ENCODE assay signal across 8 cellular contexts in genomic region chr11:118930152-118930712, GRCh38. TPM values are rescaled to one million over a fixed set of nuclear protein-coding genes. Genes with fewer than 3 reads are reported as not detected.
A peak's percentile ranks its signal among the peaks of the same experiment; 100 is the strongest.
DNase-seq lines count a peak whose midpoint lies in the region; ATAC-seq and TF ChIP-seq lines count a peak whose summit lies in the region.

No MANE protein-coding gene starts in this region.

- H3K27ac ChIP-seq in neutrophil (peak overlapping the region; percentile 84), suprapubic skin (peak overlapping the region; percentile 96)

- H3K4me1 ChIP-seq in neutrophil (ENCODE audit: control insufficient read depth in 1 of 2, insufficient read depth in 1 of 2, low read depth in 1 of 2, low read length in 1 of 2), result peaks cover 39 to 42% of the 10 kb centered on the region in 2 experiments
- peaks cover 50% of the 10 kb centered on the region for H3K4me1 ChIP-seq in suprapubic skin

- TF ChIP-seq EP300 in suprapubic skin (IDR thresholded peaks at IDR 0.05), result no peak

- DNase-seq in DMS153 treated with DMSO at 0.1 percent for 48 hours (lab: John Stamatoyannopoulos, UW; ENCODE audit: unreplicated experiment) (peak; percentile 88), LNCaP clone FGC (ENCODE audit: low read depth) (peak; percentile 97), SHP77 (lab: John Stamatoyannopoulos, UW) (peak; percentile 68 to 78), germinal center (ENCODE audit: low spot score) (peak; percentile 88), suprapubic skin (ENCODE audit: low spot score in 2 of 2) (peak; percentile 90 to 93)
- peak; percentile 84 for DNase-seq in activated gamma-delta T cell treated with anti-CD3 and anti-CD28 coated beads, Interleukin-2, amount 50 U/mL, for 16 hours (ENCODE audit: low read depth)

- 3% methylated on average over 17 of the region's 18 CpGs for WGBS in suprapubic skin

- H3K36me3 ChIP-seq in neutrophil, result no peaks in the 10 kb centered on the region
- H3K36me3 ChIP-seq in suprapubic skin, result no peaks in the 10 kb centered on the region

- TF ChIP-seq CTCF in LNCaP clone FGC (IDR thresholded peaks at IDR 0.05; ENCODE audit: control insufficient read depth, extremely low read depth, insufficient read depth), result peak; percentile 85
- TF ChIP-seq CTCF in neutrophil (IDR thresholded peaks at IDR 0.05), result peak; percentile 97
- TF ChIP-seq CTCF in suprapubic skin (IDR thresholded peaks at IDR 0.05), result peak; percentile 92 to 97

- no peak for TF ChIP-seq POLR2A in suprapubic skin (IDR thresholded peaks at IDR 0.05)

- H3K27me3 ChIP-seq in neutrophil (no peaks in the 10 kb centered on the region), suprapubic skin (no peaks in the 10 kb centered on the region)

- peak overlapping the region; percentile 75 for H3K4me3 ChIP-seq in LNCaP clone FGC (ENCODE audit: low read depth, low read length)
- H3K4me3 ChIP-seq in neutrophil (ENCODE audit: low read depth in 1 of 2, low read length in 1 of 2), result peak overlapping the region; percentile 67 to 84
- peak overlapping the region; percentile 77 for H3K4me3 ChIP-seq in suprapubic skin

- H3K9me3 ChIP-seq in neutrophil (no peaks in the 10 kb centered on the region), suprapubic skin (no peaks in the 10 kb centered on the region)

- ATAC-seq in GM18520 (IDR thresholded peaks at IDR 0.05; ENCODE audit: unreplicated experiment), result no peak

RNA-seq across cellular contexts. Expression of gene BCL9L, which starts 4.5 kb away (rescaled TPM):
- total RNA-seq in suprapubic skin, result 10 to 100 TPM; 50.0 to 58.9 (median 56.3) TPM

RNA-seq across cellular contexts. Expression of gene UPK2, which starts 25.9 kb away (rescaled TPM):
- not detected for total RNA-seq in suprapubic skin

RNA-seq across cellular contexts. Expression of gene FOXR1, which starts 41.3 kb away (rescaled TPM):
- total RNA-seq in suprapubic skin, result not detected

RNA-seq across cellular contexts. Expression of gene CXCR5, which starts 46.5 kb away (rescaled TPM):
- not detected for total RNA-seq in suprapubic skin
